Comparison of ENCODE assay signal across 15 cellular contexts in genomic region chrX:18894156-18894555, GRCh38.
"Had no signal": no experiment of that assay in that cellular context is flagged by ENCODE, and none has a peak within 500 bp of the region (broad histone marks: within the 10 kb centered on the region; RNA-seq: fewer than 3 reads in every experiment).

No MANE protein-coding gene starts in this region.

- H3K27ac ChIP-seq: neural progenitor cell, ovary had no signal

- H3K36me3 Mint-ChIP-seq: activated naive CD8-positive, alpha-beta T cell treated with anti-CD3 and anti-CD28 coated beads for 36 hours; naive B cell; neural progenitor cell had no signal

- H3K9me3 Mint-ChIP-seq: activated naive CD8-positive, alpha-beta T cell treated with anti-CD3 and anti-CD28 coated beads for 36 hours; stimulated activated memory B cell treated with anti-CD40 and anti-IgM and Interleukin-4, amounts not matched to agents 10 μg/mL and 1 μg/mL and 100 μg/mL, for 72 hours; T-helper 2 cell treated with Interferon-gamma antibody and Interleukin-4, amounts not matched to agents 5 μg/mL and 100 μg/mL, for 36 hours had no signal

- H3K4me3 ChIP-seq: gastroesophageal sphincter, neural progenitor cell, ovary, tibial nerve had no signal

- H3K4me1 Mint-ChIP-seq: naive B cell; neural progenitor cell; stimulated activated memory B cell treated with anti-CD40 and anti-IgM and Interleukin-4, amounts not matched to agents 10 μg/mL and 1 μg/mL and 100 μg/mL, for 72 hours had no signal

- ATAC-seq: gastroesophageal sphincter; stimulated activated memory B cell treated with anti-CD40 and anti-IgM and Interleukin-4, amounts not matched to agents 10 μg/mL and 1 μg/mL and 100 μg/mL, for 72 hours had no signal

- H2AFZ ChIP-seq: neural progenitor cell had no signal

- H3K27me3 ChIP-seq: gastroesophageal sphincter, neural progenitor cell, ovary, tibial nerve had no signal

- H3K36me3 ChIP-seq: neural progenitor cell, ovary had no signal

- H3K27ac Mint-ChIP-seq: activated naive CD8-positive, alpha-beta T cell treated with anti-CD3 and anti-CD28 coated beads for 36 hours; naive B cell; neural progenitor cell; stimulated activated memory B cell treated with anti-CD40 and anti-IgM and Interleukin-4, amounts not matched to agents 10 μg/mL and 1 μg/mL and 100 μg/mL, for 72 hours; T-helper 2 cell treated with Interferon-gamma antibody and Interleukin-4, amounts not matched to agents 5 μg/mL and 100 μg/mL, for 36 hours had no signal

- H3K4me1 ChIP-seq: neural progenitor cell had no signal

- H3K4me3 Mint-ChIP-seq: activated naive CD8-positive, alpha-beta T cell treated with anti-CD3 and anti-CD28 coated beads for 36 hours; naive B cell; neural progenitor cell; stimulated activated memory B cell treated with anti-CD40 and anti-IgM and Interleukin-4, amounts not matched to agents 10 μg/mL and 1 μg/mL and 100 μg/mL, for 72 hours; T-helper 2 cell treated with Interferon-gamma antibody and Interleukin-4, amounts not matched to agents 5 μg/mL and 100 μg/mL, for 36 hours had no signal

- DNase-seq: activated CD4-positive, alpha-beta T cell treated with anti-CD3 and anti-CD28 coated beads, Interleukin-2, amount 50 U/mL, for 1 hour; activated CD8-positive, alpha-beta memory T cell treated with anti-CD3 and anti-CD28 coated beads for 24 hours; activated gamma-delta T cell treated with Interleukin-2 at 50 U/mL for 16 hours; activated naive CD8-positive, alpha-beta T cell treated with anti-CD3 and anti-CD28 coated beads for 36 hours; amygdala; dermis blood vessel endothelial cell; naive B cell; ovary; stimulated activated CD4-positive, alpha-beta T cell treated with anti-CD3 and anti-CD28 coated beads, Interleukin-2, amount 100 ng/mL, for 48 hours had no signal

- FAIRE-seq: keratinocyte had no signal

- H3K9me3 ChIP-seq: gastroesophageal sphincter, ovary, tibial nerve had no signal

- H3K4me2 ChIP-seq: neural progenitor cell had no signal

- H3K27me3 Mint-ChIP-seq: activated naive CD8-positive, alpha-beta T cell treated with anti-CD3 and anti-CD28 coated beads for 36 hours; naive B cell; stimulated activated memory B cell treated with anti-CD40 and anti-IgM and Interleukin-4, amounts not matched to agents 10 μg/mL and 1 μg/mL and 100 μg/mL, for 72 hours had no signal
